ENCODE assay signal across 8 cellular contexts in genomic region chr17:27236710-27237315, GRCh38. TPM values are rescaled to one million over a fixed set of nuclear protein-coding genes. Genes with fewer than 3 reads are reported as not detected.
DNase-seq lines count a peak whose midpoint lies in the region; ATAC-seq and TF ChIP-seq lines count a peak whose summit lies in the region.

No MANE protein-coding gene starts in this region.

- no peaks in the 10 kb centered on the region for H3K9me3 Mint-ChIP-seq in activated CD8-positive, alpha-beta T cell treated with anti-CD3 and anti-CD28 coated beads for 36 hours
- H3K9me3 Mint-ChIP-seq in effector memory CD8-positive, alpha-beta T cell = no peaks in the 10 kb centered on the region

- peaks cover 16% of the 10 kb centered on the region for H3K4me1 Mint-ChIP-seq in activated CD8-positive, alpha-beta T cell treated with anti-CD3 and anti-CD28 coated beads for 36 hours (ENCODE audit: low read depth)
- peaks cover 0 to 2% of the 10 kb centered on the region in 2 donors for H3K4me1 Mint-ChIP-seq in effector memory CD8-positive, alpha-beta T cell (ENCODE audit: low read depth in 2 of 2)

- DNase-seq in C1 segment of cervical spinal cord (lab: John Stamatoyannopoulos, UW) (peak in 8 of 14 donors; percentile 8 to 64 (median 44)), HEK293T (ENCODE audit: extremely low spot score) (peak; percentile 32), midbrain (lab: John Stamatoyannopoulos, UW) (peak; percentile 83)
- DNase-seq in NK-92 treated with Interleukin-12 subunit alpha and Interleukin-12 subunit beta, amount 100 ng/mL, for 24 hours (lab: John Stamatoyannopoulos, UW) = peak; percentile 37
- DNase-seq in activated CD8-positive, alpha-beta T cell treated with anti-CD3 and anti-CD28 coated beads for 36 hours = peak; percentile 91
- DNase-seq in effector memory CD8-positive, alpha-beta T cell = peak; percentile 72 to 81 (median 77)
- DNase-seq in stimulated activated CD8-positive, alpha-beta memory T cell treated with anti-CD3 and anti-CD28 coated beads, Interleukin-4, amount 100 ng/mL, for 4 hours (ENCODE audit: low read depth in 2 of 2, low spot score in 1 of 2) = peak; percentile 41 to 73

- no peaks in the 10 kb centered on the region for H3K36me3 Mint-ChIP-seq in activated CD8-positive, alpha-beta T cell treated with anti-CD3 and anti-CD28 coated beads for 36 hours (ENCODE audit: low read depth)
- H3K36me3 Mint-ChIP-seq in effector memory CD8-positive, alpha-beta T cell (ENCODE audit: insufficient read depth) = no peaks in the 10 kb centered on the region

- POLR2A ChIA-PET in HEK293T (lab: Yijun Ruan, JAX) = interaction anchor here (0.8 to 1.4 kb wide), 4 partner anchors 9 to 411 kb away, joined by 3 to 7 read pairs (median 4); no protein-coding TSS in a partner anchor
- POLR2A ChIA-PET in activated CD8-positive, alpha-beta T cell treated with anti-CD3 and anti-CD28 coated beads for 36 hours (lab: Charles Lee) = interaction anchor here (1.5 kb wide), 1 partner anchor 103 kb away, joined by 3 read pairs; no protein-coding TSS in a partner anchor

- CTCF ChIA-PET in HEK293T (lab: Yijun Ruan, JAX) = interaction anchor here (0.5 to 2.5 kb wide), 16 partner anchors 12 to 895 kb away, joined by 3 to 20 read pairs (median 3); partner anchors contain the start of genes KSR1 and WSB1
- CTCF ChIA-PET in activated CD8-positive, alpha-beta T cell treated with anti-CD3 and anti-CD28 coated beads for 36 hours (lab: Charles Lee) = interaction anchor here (0.7 to 6.2 kb wide), 55 partner anchors 8 to 642 kb away, joined by 3 to 149 read pairs (median 6); partner anchors contain the start of gene WSB1

- H3K27ac Mint-ChIP-seq in activated CD8-positive, alpha-beta T cell treated with anti-CD3 and anti-CD28 coated beads for 36 hours = no peak overlapping the region
- H3K27ac Mint-ChIP-seq in effector memory CD8-positive, alpha-beta T cell = no peak overlapping the region

- peaks cover 3% of the 10 kb centered on the region for H3K27me3 Mint-ChIP-seq in activated CD8-positive, alpha-beta T cell treated with anti-CD3 and anti-CD28 coated beads for 36 hours
- no peaks in the 10 kb centered on the region for H3K27me3 Mint-ChIP-seq in effector memory CD8-positive, alpha-beta T cell

- peak; percentile 83 for TF ChIP-seq CTCF in activated CD8-positive, alpha-beta T cell treated with anti-CD3 and anti-CD28 coated beads for 36 hours (IDR thresholded peaks at IDR 0.05)

- peak; percentile 77 for ATAC-seq in activated CD8-positive, alpha-beta T cell treated with anti-CD3 and anti-CD28 coated beads for 36 hours
- peak; percentile 79 for ATAC-seq in effector memory CD8-positive, alpha-beta T cell (replicated peaks)
- no peak for ATAC-seq in GM19397 (IDR thresholded peaks at IDR 0.05; ENCODE audit: unreplicated experiment)

- no peak overlapping the region for H3K4me3 Mint-ChIP-seq in activated CD8-positive, alpha-beta T cell treated with anti-CD3 and anti-CD28 coated beads for 36 hours
- H3K4me3 Mint-ChIP-seq in effector memory CD8-positive, alpha-beta T cell = no peak overlapping the region

- intact Hi-C loops in activated CD8-positive, alpha-beta T cell treated with anti-CD3 and anti-CD28 coated beads for 36 hours (cut with micrococcal nuclease) = loop anchor here (10.0 kb wide), 1 partner anchor 368 kb away; no protein-coding TSS in a partner anchor

TF ChIP-seq in HEK293T, 16 proteins besides CTCF, POLR2A, EP300 and RAD21:
- TF ChIP-seq FOXM1 (IDR thresholded peaks at IDR 0.05; ENCODE audit: borderline replicate concordance) = no peak

RNA-seq across cellular contexts. Expression of gene WSB1, which starts 57.1 kb away (rescaled TPM):
- total RNA-seq in activated CD8-positive, alpha-beta T cell treated with anti-CD3 and anti-CD28 coated beads for 36 hours = 100 to 1,000 TPM; 224 to 231 TPM

Comparison
In these comparisons a context has a peak if more than half of its experiments do, and no peak if none do; other contexts are left out.
1. DNase-seq: peak in every context shown above with its lines; median percentile 91 in activated CD8-positive, alpha-beta T cell treated with anti-CD3 and anti-CD28 coated beads for 36 hours; 83 in midbrain; 77 in effector memory CD8-positive, alpha-beta T cell; 57 in stimulated activated CD8-positive, alpha-beta memory T cell treated with anti-CD3 and anti-CD28 coated beads, Interleukin-4, amount 100 ng/mL, for 4 hours; 44 in C1 segment of cervical spinal cord; 37 in NK-92 treated with Interleukin-12 subunit alpha and Interleukin-12 subunit beta, amount 100 ng/mL, for 24 hours; 32 in HEK293T.